1 cellular context compared by ENCODE assay signal in genomic region chr2:231710751-231711676, GRCh38.
A peak's percentile ranks its signal among the peaks of the same experiment; 100 is the strongest.
TF ChIP-seq lines count a peak whose summit lies in the region.

No MANE protein-coding gene starts in this region.

TF ChIP-seq in H1, 55 proteins besides CTCF, POLR2A, EP300 and RAD21:
- TF ChIP-seq FOSL1 (IDR thresholded peaks at IDR 0.05; ENCODE audit: insufficient read depth, low read depth, low read length): no peak
- TF ChIP-seq PHF8 (conservative IDR thresholded peaks at IDR 0.05; ENCODE audit: low read depth, low read length): 0 out of 2 replicates have a peak, but pooled peaks have one; percentile 19
- peak; percentile 61 for TF ChIP-seq TAF7 (optimal IDR thresholded peaks at IDR 0.05; ENCODE audit: borderline replicate concordance, low read depth, low read length)
- TF ChIP-seq POLR2AphosphoS5 (IDR thresholded peaks at IDR 0.05; ENCODE audit: low read depth, low read length): peak; percentile 69
- TF ChIP-seq SAP30 (IDR thresholded peaks at IDR 0.05; ENCODE audit: insufficient read depth, insufficient replicate concordance, low read length): no peak
- TF ChIP-seq SIRT6 (IDR thresholded peaks at IDR 0.05; ENCODE audit: low read length): peak; percentile 70
TF ChIP-seq in H1: peak in this region for 4.
